ENCODE assay signal across 20 cellular contexts in the genomic region with DNA sequence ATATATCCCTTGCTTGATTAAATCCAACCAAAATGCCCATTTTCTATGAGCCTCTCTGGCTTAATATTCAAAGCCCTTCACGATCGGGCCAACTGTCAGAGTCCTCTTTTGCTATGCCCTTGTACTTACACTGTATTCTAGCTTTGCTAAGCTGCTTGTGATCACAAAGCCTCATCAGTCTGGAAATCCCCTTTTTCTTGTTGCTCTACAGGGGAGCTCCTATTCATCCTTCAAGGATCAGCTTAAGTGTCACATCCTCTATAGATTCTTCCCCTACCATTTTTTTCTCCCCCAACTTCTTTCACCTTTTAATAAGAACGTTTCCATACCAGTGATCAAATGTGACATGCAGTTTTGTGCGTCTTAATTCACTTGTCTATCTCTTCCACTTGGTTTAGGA.
DNase-seq lines count a peak whose midpoint lies in the region; ATAC-seq, FAIRE-seq and TF ChIP-seq lines count a peak whose summit lies in the region.
"Had no signal": no experiment of that assay in that cellular context is flagged by ENCODE, and none has a peak within 500 bp of the region (broad histone marks: within the 10 kb centered on the region; RNA-seq: fewer than 3 reads in every experiment).

No MANE protein-coding gene starts in this region.

- H3K27ac ChIP-seq in HUES48 (ENCODE audit: low read depth, low read length) (peak overlapping the region; percentile 47), GM12878 (ENCODE audit: control insufficient read depth, insufficient read depth) (no peak overlapping the region), neural progenitor cell (no peak overlapping the region)
- H3K27ac ChIP-seq: epithelial cell of prostate had no signal

- no peak for TF ChIP-seq EP300 in GM12878 (IDR thresholded peaks at IDR 0.05; ENCODE audit: borderline replicate concordance in 1 of 2, control insufficient read depth in 1 of 2, low read depth in 2 of 2, low read length in 2 of 2)

- no peak overlapping the region for H3K27ac Mint-ChIP-seq in neural progenitor cell
- H3K27ac Mint-ChIP-seq: activated CD4-positive, alpha-beta memory T cell treated with anti-CD3 and anti-CD28 coated beads for 36 hours; activated naive CD4-positive, alpha-beta T cell treated with anti-CD3 and anti-CD28 coated beads, Interleukin-2, amount 10 ng/mL, durations not matched to agents 7 days and 5 days; CD14-positive monocyte had no signal

- in situ Hi-C loops in GM12878 (cut with MboI): no loop called here

- RAD21 ChIA-PET in GM12878 (lab: Charles Lee; ENCODE audit: unreplicated experiment): no interaction called here

- peaks cover 20% of the 10 kb centered on the region for H3K4me1 ChIP-seq in HUES48 (ENCODE audit: control insufficient read depth, insufficient read depth, low read length)
- H3K4me1 ChIP-seq in GM12878 (ENCODE audit: control insufficient read depth, insufficient read depth, low read length): no peaks in the 10 kb centered on the region
- peaks cover 16% of the 10 kb centered on the region for H3K4me1 ChIP-seq in neural progenitor cell

- H3K4me1 Mint-ChIP-seq in neural progenitor cell: peaks cover 11% of the 10 kb centered on the region
- H3K4me1 Mint-ChIP-seq: activated naive CD4-positive, alpha-beta T cell treated with anti-CD3 and anti-CD28 coated beads, Interleukin-2, amount 10 ng/mL, durations not matched to agents 7 days and 5 days; CD14-positive monocyte had no signal

- H3K4me3 ChIP-seq in HUES48 (ENCODE audit: low read depth, low read length) (no peak overlapping the region), GM12878 (no peak overlapping the region), neural progenitor cell (no peak overlapping the region)

- TF ChIP-seq RAD21 in GM12878 (IDR thresholded peaks at IDR 0.05; ENCODE audit: insufficient read depth, low read depth, low read length): no peak

- H3K27me3 ChIP-seq in HUES48 (ENCODE audit: control insufficient read depth, insufficient read depth, low read length) (no peaks in the 10 kb centered on the region), GM12878 (replicated peaks in 1 of 2; ENCODE audit: control insufficient read depth in 2 of 2, insufficient read depth in 2 of 2, low read length in 1 of 2) (no peaks in the 10 kb centered on the region), neural progenitor cell (no peaks in the 10 kb centered on the region)

- TF ChIP-seq POLR2A in GM12878 (IDR thresholded peaks at IDR 0.05; ENCODE audit: low read depth, low read length): no peak

- SMC1A ChIA-PET in GM12878 (lab: Charles Lee; ENCODE audit: uncharacterized antibody, unreplicated experiment): no interaction called here

- H4K20me1 ChIP-seq in GM12878 (ENCODE audit: control insufficient read depth, insufficient read depth) (no peaks in the 10 kb centered on the region), neural progenitor cell (ENCODE audit: low read depth) (peaks cover 13% of the 10 kb centered on the region)

- intact Hi-C loops in GM12878 (cut with micrococcal nuclease; ENCODE audit: unreplicated experiment): no loop called here
- intact Hi-C loops in posterior cingulate gyrus (cut with DNase I): no loop called here

- H3K9me3 Mint-ChIP-seq in neural progenitor cell: peaks cover 21% of the 10 kb centered on the region

- peaks cover 8% of the 10 kb centered on the region for H3K36me3 Mint-ChIP-seq in neural progenitor cell
- H3K36me3 Mint-ChIP-seq: activated CD4-positive, alpha-beta memory T cell treated with anti-CD3 and anti-CD28 coated beads for 36 hours; activated naive CD4-positive, alpha-beta T cell treated with anti-CD3 and anti-CD28 coated beads, Interleukin-2, amount 10 ng/mL, durations not matched to agents 7 days and 5 days; CD14-positive monocyte had no signal

- H3K4me3 Mint-ChIP-seq in neural progenitor cell: no peak overlapping the region
- H3K4me3 Mint-ChIP-seq: activated CD4-positive, alpha-beta memory T cell treated with anti-CD3 and anti-CD28 coated beads for 36 hours; activated naive CD4-positive, alpha-beta T cell treated with anti-CD3 and anti-CD28 coated beads, Interleukin-2, amount 10 ng/mL, durations not matched to agents 7 days and 5 days; CD14-positive monocyte had no signal

- H3K36me3 ChIP-seq in HUES48 (ENCODE audit: control insufficient read depth, insufficient read depth, low read length): no peaks in the 10 kb centered on the region
- no peaks in the 10 kb centered on the region for H3K36me3 ChIP-seq in GM12878 (ENCODE audit: control insufficient read depth in 2 of 2, insufficient read depth in 2 of 2, low read length in 1 of 2)
- no peaks in the 10 kb centered on the region for H3K36me3 ChIP-seq in neural progenitor cell

- POLR2A ChIA-PET in GM12878 (lab: Charles Lee): no interaction called here

- 57% methylated on average over 4 of the region's 4 CpGs for WGBS in GM12878 (ENCODE audit: insufficient coverage, insufficient replicate concordance, low lambda C conversion rate, missing lambda C conversion rate)

- no peak overlapping the region for H3K9ac ChIP-seq in HUES48 (ENCODE audit: low read depth, low read length)
- no peak overlapping the region for H3K9ac ChIP-seq in GM12878 (ENCODE audit: control insufficient read depth, insufficient read depth, low read length)
- no peak overlapping the region for H3K9ac ChIP-seq in neural progenitor cell

- H3K4me2 ChIP-seq in GM12878 (ENCODE audit: control insufficient read depth, insufficient read depth): no peak overlapping the region
- H3K4me2 ChIP-seq in neural progenitor cell: peak overlapping the region; percentile 57

- TF ChIP-seq CTCF in GM12878 (IDR thresholded peaks at IDR 0.05 in 2 of 3, conservative IDR thresholded peaks at IDR 0.05 in 1 of 3; ENCODE audit: control insufficient read depth in 2 of 3, extremely low read depth in 1 of 3, insufficient read depth in 1 of 3, low read depth in 3 of 3, low read length in 3 of 3) (no peak), neural progenitor cell (IDR thresholded peaks at IDR 0.05) (no peak)

- H2AFZ ChIP-seq in GM12878 (ENCODE audit: control insufficient read depth, low read depth, low read length) (no peak overlapping the region), neural progenitor cell (replicated peaks) (no peak overlapping the region)

- no peaks in the 10 kb centered on the region for H3K79me2 ChIP-seq in GM12878 (ENCODE audit: control insufficient read depth, insufficient read depth, low read length)
- H3K79me2 ChIP-seq in neural progenitor cell (ENCODE audit: low read depth): no peaks in the 10 kb centered on the region

- ATAC-seq in GM19351 (IDR thresholded peaks at IDR 0.05; ENCODE audit: unreplicated experiment): peak; percentile 48
- peak; percentile 67 for ATAC-seq in GM12878
- ATAC-seq in HG03354 (IDR thresholded peaks at IDR 0.05; ENCODE audit: poor library complexity, severe bottlenecking, unreplicated experiment): no peak
- no peak for ATAC-seq in HG02571 (IDR thresholded peaks at IDR 0.05; ENCODE audit: unreplicated experiment)
- ATAC-seq: Panc1 had no signal

- DNase-seq in GM12878 (ENCODE audit: low read depth, low spot score) (no peak), neural progenitor cell (ENCODE audit: low spot score) (peak; percentile 83), posterior cingulate gyrus (no peak), NCI-H2171 treated with DMSO at 0.1 percent for 48 hours (lab: John Stamatoyannopoulos, UW) (no peak)
- DNase-seq: activated CD4-positive, alpha-beta memory T cell treated with anti-CD3 and anti-CD28 coated beads for 36 hours; activated CD8-positive, alpha-beta memory T cell treated with anti-CD3 and anti-CD28 coated beads, Interleukin-2, amount 50 U/mL, for 4 hours; activated naive CD4-positive, alpha-beta T cell treated with anti-CD3 and anti-CD28 coated beads, Interleukin-2, amount 10 ng/mL, durations not matched to agents 7 days and 5 days; amygdala; NCI-H1436; NCI-H2081 treated with DMSO at 0.1 percent for 48 hours; NCI-H510A treated with DMSO at 0.1 percent for 48 hours; SHP77; stimulated activated naive CD4-positive, alpha-beta T cell treated with Interleukin-2 at 50 U/mL for 16 hours had no signal

- peaks cover 7% of the 10 kb centered on the region for H3K27me3 Mint-ChIP-seq in neural progenitor cell (ENCODE audit: insufficient read depth, low read depth)
- H3K27me3 Mint-ChIP-seq: activated CD4-positive, alpha-beta memory T cell treated with anti-CD3 and anti-CD28 coated beads for 36 hours; activated naive CD4-positive, alpha-beta T cell treated with anti-CD3 and anti-CD28 coated beads, Interleukin-2, amount 10 ng/mL, durations not matched to agents 7 days and 5 days had no signal

- peaks cover 3% of the 10 kb centered on the region for H3F3A ChIP-seq in neural progenitor cell (ENCODE audit: low read depth)

- no peak for FAIRE-seq in GM12878 (lab: Jason Lieb, UNC)

- H3K9me3 ChIP-seq in HUES48 (ENCODE audit: control insufficient read depth, insufficient read depth, low read length): peaks cover 10% of the 10 kb centered on the region
- H3K9me3 ChIP-seq in GM12878 (replicated peaks; ENCODE audit: control insufficient read depth, insufficient read depth, low read length): no peaks in the 10 kb centered on the region
- H3K9me3 ChIP-seq in neural progenitor cell (ENCODE audit: low read depth): peaks cover 13% of the 10 kb centered on the region

- CTCF ChIA-PET in GM12878 (lab: Yijun Ruan, JAX): no interaction called here

- BruUV-seq in GM12878 (replicated peaks; lab: Mats Ljungman, UMichigan): no TSS peak

TF ChIP-seq in GM12878, 131 proteins besides CTCF, POLR2A, EP300 and RAD21:
- TF ChIP-seq, protein P1, sequence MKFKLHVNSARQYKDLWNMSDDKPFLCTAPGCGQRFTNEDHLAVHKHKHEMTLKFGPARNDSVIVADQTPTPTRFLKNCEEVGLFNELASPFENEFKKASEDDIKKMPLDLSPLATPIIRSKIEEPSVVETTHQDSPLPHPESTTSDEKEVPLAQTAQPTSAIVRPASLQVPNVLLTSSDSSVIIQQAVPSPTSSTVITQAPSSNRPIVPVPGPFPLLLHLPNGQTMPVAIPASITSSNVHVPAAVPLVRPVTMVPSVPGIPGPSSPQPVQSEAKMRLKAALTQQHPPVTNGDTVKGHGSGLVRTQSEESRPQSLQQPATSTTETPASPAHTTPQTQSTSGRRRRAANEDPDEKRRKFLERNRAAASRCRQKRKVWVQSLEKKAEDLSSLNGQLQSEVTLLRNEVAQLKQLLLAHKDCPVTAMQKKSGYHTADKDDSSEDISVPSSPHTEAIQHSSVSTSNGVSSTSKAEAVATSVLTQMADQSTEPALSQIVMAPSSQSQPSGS (IDR thresholded peaks at IDR 0.05; ENCODE audit: low read length): no peak
- TF ChIP-seq ZBED1 (IDR thresholded peaks at IDR 0.05; ENCODE audit: borderline replicate concordance) (no peak), POU2F2 (IDR thresholded peaks at IDR 0.05; ENCODE audit: borderline replicate concordance, low read depth, low read length) (no peak), TARDBP (IDR thresholded peaks at IDR 0.05; ENCODE audit: borderline replicate concordance) (no peak), HCFC1 (IDR thresholded peaks at IDR 0.05; ENCODE audit: low read length) (no peak)

Comparison
In these comparisons a context has a peak if more than half of its experiments do, and no peak if none do; other contexts are left out.
1. ATAC-seq: peak in GM19351 (single experiment) and GM12878 (single experiment); none in HG03354 (single experiment) and HG02571 (single experiment).